1 cellular context compared by ENCODE assay signal in the genomic region with DNA sequence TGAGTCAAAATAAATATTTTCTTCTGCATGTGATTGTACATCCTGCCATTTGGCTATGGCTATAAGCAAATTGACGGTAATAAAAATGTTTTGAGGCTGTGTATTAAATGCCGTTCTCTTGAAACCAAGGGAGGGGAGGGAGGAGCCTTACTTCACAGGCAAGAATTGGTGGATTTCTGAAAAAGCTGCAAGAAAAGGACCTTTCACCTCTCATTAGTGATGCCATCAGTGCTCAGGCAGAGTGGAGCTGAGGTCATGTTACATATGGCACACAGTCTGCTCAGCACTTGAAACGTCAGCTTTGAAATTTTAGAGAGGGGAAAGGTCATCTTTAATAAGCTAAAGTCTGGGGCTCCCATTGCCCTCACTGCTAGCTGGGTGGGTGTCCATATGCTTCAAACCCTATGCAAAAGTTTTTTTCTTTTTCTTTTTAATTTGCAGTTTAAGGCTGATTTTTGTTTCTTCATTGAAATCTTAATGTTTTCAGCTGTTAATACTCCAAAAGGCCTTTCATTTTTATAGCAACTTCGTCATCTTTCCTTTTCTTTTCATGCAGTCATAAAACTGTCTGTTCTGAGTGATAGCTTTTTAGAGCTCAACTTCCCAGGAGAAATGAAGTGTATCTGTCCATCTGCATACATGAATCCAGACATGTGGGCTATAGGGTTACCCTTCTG.
TF ChIP-seq lines count a peak whose summit lies in the region.

No MANE protein-coding gene starts in this region.

TF ChIP-seq in GM23338, 12 proteins besides CTCF, POLR2A, EP300 and RAD21:
- TF ChIP-seq, protein P1, sequence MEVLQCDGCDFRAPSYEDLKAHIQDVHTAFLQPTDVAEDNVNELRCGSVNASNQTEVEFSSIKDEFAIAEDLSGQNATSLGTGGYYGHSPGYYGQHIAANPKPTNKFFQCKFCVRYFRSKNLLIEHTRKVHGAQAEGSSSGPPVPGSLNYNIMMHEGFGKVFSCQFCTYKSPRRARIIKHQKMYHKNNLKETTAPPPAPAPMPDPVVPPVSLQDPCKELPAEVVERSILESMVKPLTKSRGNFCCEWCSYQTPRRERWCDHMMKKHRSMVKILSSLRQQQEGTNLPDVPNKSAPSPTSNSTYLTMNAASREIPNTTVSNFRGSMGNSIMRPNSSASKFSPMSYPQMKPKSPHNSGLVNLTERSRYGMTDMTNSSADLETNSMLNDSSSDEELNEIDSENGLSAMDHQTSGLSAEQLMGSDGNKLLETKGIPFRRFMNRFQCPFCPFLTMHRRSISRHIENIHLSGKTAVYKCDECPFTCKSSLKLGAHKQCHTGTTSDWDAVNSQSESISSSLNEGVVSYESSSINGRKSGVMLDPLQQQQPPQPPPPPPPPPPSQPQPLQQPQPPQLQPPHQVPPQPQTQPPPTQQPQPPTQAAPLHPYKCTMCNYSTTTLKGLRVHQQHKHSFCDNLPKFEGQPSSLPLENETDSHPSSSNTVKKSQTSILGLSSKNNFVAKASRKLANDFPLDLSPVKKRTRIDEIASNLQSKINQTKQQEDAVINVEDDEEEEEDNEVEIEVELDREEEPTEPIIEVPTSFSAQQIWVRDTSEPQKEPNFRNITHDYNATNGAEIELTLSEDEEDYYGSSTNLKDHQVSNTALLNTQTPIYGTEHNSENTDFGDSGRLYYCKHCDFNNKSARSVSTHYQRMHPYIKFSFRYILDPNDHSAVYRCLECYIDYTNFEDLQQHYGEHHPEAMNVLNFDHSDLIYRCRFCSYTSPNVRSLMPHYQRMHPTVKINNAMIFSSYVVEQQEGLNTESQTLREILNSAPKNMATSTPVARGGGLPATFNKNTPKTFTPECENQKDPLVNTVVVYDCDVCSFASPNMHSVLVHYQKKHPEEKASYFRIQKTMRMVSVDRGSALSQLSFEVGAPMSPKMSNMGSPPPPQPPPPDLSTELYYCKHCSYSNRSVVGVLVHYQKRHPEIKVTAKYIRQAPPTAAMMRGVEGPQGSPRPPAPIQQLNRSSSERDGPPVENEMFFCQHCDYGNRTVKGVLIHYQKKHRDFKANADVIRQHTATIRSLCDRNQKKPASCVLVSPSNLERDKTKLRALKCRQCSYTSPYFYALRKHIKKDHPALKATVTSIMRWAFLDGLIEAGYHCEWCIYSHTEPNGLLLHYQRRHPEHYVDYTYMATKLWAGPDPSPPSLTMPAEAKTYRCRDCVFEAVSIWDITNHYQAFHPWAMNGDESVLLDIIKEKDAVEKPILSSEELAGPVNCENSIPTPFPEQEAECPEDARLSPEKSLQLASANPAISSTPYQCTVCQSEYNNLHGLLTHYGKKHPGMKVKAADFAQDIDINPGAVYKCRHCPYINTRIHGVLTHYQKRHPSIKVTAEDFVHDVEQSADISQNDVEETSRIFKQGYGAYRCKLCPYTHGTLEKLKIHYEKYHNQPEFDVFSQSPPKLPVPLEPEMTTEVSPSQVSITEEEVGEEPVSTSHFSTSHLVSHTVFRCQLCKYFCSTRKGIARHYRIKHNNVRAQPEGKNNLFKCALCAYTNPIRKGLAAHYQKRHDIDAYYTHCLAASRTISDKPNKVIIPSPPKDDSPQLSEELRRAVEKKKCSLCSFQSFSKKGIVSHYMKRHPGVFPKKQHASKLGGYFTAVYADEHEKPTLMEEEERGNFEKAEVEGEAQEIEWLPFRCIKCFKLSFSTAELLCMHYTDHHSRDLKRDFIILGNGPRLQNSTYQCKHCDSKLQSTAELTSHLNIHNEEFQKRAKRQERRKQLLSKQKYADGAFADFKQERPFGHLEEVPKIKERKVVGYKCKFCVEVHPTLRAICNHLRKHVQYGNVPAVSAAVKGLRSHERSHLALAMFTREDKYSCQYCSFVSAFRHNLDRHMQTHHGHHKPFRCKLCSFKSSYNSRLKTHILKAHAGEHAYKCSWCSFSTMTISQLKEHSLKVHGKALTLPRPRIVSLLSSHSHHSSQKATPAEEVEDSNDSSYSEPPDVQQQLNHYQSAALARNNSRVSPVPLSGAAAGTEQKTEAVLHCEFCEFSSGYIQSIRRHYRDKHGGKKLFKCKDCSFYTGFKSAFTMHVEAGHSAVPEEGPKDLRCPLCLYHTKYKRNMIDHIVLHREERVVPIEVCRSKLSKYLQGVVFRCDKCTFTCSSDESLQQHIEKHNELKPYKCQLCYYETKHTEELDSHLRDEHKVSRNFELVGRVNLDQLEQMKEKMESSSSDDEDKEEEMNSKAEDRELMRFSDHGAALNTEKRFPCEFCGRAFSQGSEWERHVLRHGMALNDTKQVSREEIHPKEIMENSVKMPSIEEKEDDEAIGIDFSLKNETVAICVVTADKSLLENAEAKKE (CRISPR knock-in tag; IDR thresholded peaks at IDR 0.05) = no peak
- TF ChIP-seq EZH2 (IDR thresholded peaks at IDR 0.05; ENCODE audit: low read depth, unreplicated experiment) = no peak
- TF ChIP-seq EZH2phosphoT487 (IDR thresholded peaks at IDR 0.05; ENCODE audit: unreplicated experiment) = no peak
- TF ChIP-seq STAT1 (IDR thresholded peaks at IDR 0.05; ENCODE audit: unreplicated experiment) = no peak
- TF ChIP-seq ZNF331 (CRISPR knock-in tag; IDR thresholded peaks at IDR 0.05; ENCODE audit: low read depth) = no peak
- TF ChIP-seq, protein P2, sequence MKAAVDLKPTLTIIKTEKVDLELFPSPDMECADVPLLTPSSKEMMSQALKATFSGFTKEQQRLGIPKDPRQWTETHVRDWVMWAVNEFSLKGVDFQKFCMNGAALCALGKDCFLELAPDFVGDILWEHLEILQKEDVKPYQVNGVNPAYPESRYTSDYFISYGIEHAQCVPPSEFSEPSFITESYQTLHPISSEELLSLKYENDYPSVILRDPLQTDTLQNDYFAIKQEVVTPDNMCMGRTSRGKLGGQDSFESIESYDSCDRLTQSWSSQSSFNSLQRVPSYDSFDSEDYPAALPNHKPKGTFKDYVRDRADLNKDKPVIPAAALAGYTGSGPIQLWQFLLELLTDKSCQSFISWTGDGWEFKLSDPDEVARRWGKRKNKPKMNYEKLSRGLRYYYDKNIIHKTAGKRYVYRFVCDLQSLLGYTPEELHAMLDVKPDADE (IDR thresholded peaks at IDR 0.05) = no peak
- no peak for TF ChIP-seq JUNB (IDR thresholded peaks at IDR 0.05; ENCODE audit: unreplicated experiment)
- no peak for TF ChIP-seq NANOG (IDR thresholded peaks at IDR 0.05; ENCODE audit: borderline replicate concordance)
- no peak for TF ChIP-seq ZNF114 (CRISPR knock-in tag; IDR thresholded peaks at IDR 0.05)
- TF ChIP-seq, protein P3, sequence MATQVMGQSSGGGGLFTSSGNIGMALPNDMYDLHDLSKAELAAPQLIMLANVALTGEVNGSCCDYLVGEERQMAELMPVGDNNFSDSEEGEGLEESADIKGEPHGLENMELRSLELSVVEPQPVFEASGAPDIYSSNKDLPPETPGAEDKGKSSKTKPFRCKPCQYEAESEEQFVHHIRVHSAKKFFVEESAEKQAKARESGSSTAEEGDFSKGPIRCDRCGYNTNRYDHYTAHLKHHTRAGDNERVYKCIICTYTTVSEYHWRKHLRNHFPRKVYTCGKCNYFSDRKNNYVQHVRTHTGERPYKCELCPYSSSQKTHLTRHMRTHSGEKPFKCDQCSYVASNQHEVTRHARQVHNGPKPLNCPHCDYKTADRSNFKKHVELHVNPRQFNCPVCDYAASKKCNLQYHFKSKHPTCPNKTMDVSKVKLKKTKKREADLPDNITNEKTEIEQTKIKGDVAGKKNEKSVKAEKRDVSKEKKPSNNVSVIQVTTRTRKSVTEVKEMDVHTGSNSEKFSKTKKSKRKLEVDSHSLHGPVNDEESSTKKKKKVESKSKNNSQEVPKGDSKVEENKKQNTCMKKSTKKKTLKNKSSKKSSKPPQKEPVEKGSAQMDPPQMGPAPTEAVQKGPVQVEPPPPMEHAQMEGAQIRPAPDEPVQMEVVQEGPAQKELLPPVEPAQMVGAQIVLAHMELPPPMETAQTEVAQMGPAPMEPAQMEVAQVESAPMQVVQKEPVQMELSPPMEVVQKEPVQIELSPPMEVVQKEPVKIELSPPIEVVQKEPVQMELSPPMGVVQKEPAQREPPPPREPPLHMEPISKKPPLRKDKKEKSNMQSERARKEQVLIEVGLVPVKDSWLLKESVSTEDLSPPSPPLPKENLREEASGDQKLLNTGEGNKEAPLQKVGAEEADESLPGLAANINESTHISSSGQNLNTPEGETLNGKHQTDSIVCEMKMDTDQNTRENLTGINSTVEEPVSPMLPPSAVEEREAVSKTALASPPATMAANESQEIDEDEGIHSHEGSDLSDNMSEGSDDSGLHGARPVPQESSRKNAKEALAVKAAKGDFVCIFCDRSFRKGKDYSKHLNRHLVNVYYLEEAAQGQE (IDR thresholded peaks at IDR 0.05; ENCODE audit: unreplicated experiment) = no peak
- no peak for TF ChIP-seq POLR2AphosphoS5 (IDR thresholded peaks at IDR 0.05; ENCODE audit: low read depth)
- TF ChIP-seq CREB1 (CRISPR knock-in tag; IDR thresholded peaks at IDR 0.05; ENCODE audit: low read depth) = no peak
